Comparison of ENCODE assay signal across 18 cellular contexts in the genomic region with DNA sequence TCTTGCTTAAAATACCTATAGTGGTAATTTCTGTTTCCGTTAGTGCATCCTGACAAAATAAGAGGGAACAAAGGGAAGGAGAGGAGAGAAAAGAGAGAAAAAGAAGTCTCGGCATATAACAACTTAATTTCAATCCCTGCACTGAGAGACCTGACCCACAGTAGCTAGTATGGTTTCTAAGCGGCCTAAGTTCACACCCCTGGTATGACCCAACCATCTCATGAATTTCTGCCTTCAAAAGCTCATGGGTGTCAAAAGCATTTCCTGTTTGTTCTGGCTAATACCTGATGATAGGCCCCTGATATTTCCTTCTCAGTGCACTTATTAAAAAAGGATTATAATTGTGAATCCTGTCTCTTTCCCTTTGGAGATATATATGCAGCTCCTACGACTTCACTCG. TPM values are rescaled to one million over a fixed set of nuclear protein-coding genes. Genes with fewer than 3 reads are reported as not detected.
DNase-seq lines count a peak whose midpoint lies in the region; ATAC-seq and TF ChIP-seq lines count a peak whose summit lies in the region.
"Had no signal": no experiment of that assay in that cellular context is flagged by ENCODE, and none has a peak within 500 bp of the region (broad histone marks: within the 10 kb centered on the region; RNA-seq: fewer than 3 reads in every experiment).

No MANE protein-coding gene starts in this region.

- peak overlapping the region in 2 of 5 donors; percentile 4 to 30 for H3K4me3 Mint-ChIP-seq in immature natural killer cell
- H3K4me3 Mint-ChIP-seq in stimulated activated effector memory CD8-positive, alpha-beta T cell treated with anti-CD3 and anti-CD28 coated beads, Interleukin-12 subunit alpha, Interleukin-12 subunit beta, amount 100 ng/mL, for 72 hours, result peak overlapping the region; percentile 53

- peaks cover 0 to 2% (median 0%) of the 10 kb centered on the region in 3 donors for H3K27me3 Mint-ChIP-seq in immature natural killer cell (ENCODE audit: low read depth in 3 of 3)

- peaks cover 6% of the 10 kb centered on the region; the same call in 1 of the 2 replicates for H3K79me2 ChIP-seq in OCI-LY3 (ENCODE audit: low read length)

- H3K4me3 ChIP-seq in OCI-LY3 (ENCODE audit: low read length) (no peak overlapping the region), suprapubic skin (no peak overlapping the region)

- peak overlapping the region; percentile 93 for H3K27ac ChIP-seq in OCI-LY3 (ENCODE audit: low read length)
- no peak overlapping the region for H3K27ac ChIP-seq in suprapubic skin

- TF ChIP-seq POLR2A in suprapubic skin (IDR thresholded peaks at IDR 0.05), result no peak

- H3K36me3 ChIP-seq in OCI-LY3 (replicated peaks; ENCODE audit: low read depth, low read length) (no peaks in the 10 kb centered on the region), suprapubic skin (no peaks in the 10 kb centered on the region)

- no peaks in the 10 kb centered on the region for H3K36me3 Mint-ChIP-seq in immature natural killer cell
- H3K36me3 Mint-ChIP-seq in stimulated activated effector memory CD8-positive, alpha-beta T cell treated with anti-CD3 and anti-CD28 coated beads, Interleukin-12 subunit alpha, Interleukin-12 subunit beta, amount 100 ng/mL, for 72 hours, result peaks cover 5% of the 10 kb centered on the region

- TF ChIP-seq CTCF in OCI-LY3 (IDR thresholded peaks at IDR 0.05; ENCODE audit: low read depth, low read length), result no peak
- TF ChIP-seq CTCF in suprapubic skin (IDR thresholded peaks at IDR 0.05), result no peak

- H4K20me1 ChIP-seq in OCI-LY3 (ENCODE audit: insufficient read depth, low read length), result no peaks in the 10 kb centered on the region

- no peaks in the 10 kb centered on the region for H3K27me3 ChIP-seq in OCI-LY3 (ENCODE audit: low read depth, low read length)
- no peaks in the 10 kb centered on the region for H3K27me3 ChIP-seq in suprapubic skin

- TF ChIP-seq EP300 in suprapubic skin (IDR thresholded peaks at IDR 0.05), result no peak

- H3K27ac Mint-ChIP-seq in immature natural killer cell, result peak overlapping the region in 4 of 6 donors; percentile 37 to 79 (median 66)
- H3K27ac Mint-ChIP-seq in stimulated activated effector memory CD8-positive, alpha-beta T cell treated with anti-CD3 and anti-CD28 coated beads, Interleukin-12 subunit alpha, Interleukin-12 subunit beta, amount 100 ng/mL, for 72 hours, result peak overlapping the region; percentile 80

- H3K4me1 ChIP-seq in OCI-LY3 (ENCODE audit: low read length) (peaks cover 91% of the 10 kb centered on the region), suprapubic skin (peaks cover 27% of the 10 kb centered on the region)

- ATAC-seq in stimulated activated effector memory CD8-positive, alpha-beta T cell treated with anti-CD3 and anti-CD28 coated beads, Interleukin-12 subunit alpha, Interleukin-12 subunit beta, amount 100 ng/mL, for 72 hours, result no peak
- ATAC-seq in HG03039 (IDR thresholded peaks at IDR 0.05; ENCODE audit: unreplicated experiment), result no peak

- no peak overlapping the region for H3K9ac ChIP-seq in OCI-LY3 (ENCODE audit: low read length)

- no peak overlapping the region for H2AFZ ChIP-seq in OCI-LY3 (ENCODE audit: low read depth, low read length)

- peak; percentile 32 for DNase-seq in NK-92 treated with Interleukin-12 subunit alpha and Interleukin-12 subunit beta, amount 100 ng/mL, for 24 hours (lab: John Stamatoyannopoulos, UW)
- DNase-seq in NK-92 (lab: John Stamatoyannopoulos, UW; ENCODE audit: unreplicated experiment) (no peak), immature natural killer cell (peak in 1 of 3 donors; percentile 26), suprapubic skin (ENCODE audit: low spot score in 2 of 2) (no peak), NCI-H2081 treated with DMSO at 0.1 percent for 48 hours (lab: John Stamatoyannopoulos, UW) (no peak)
- no peak for DNase-seq in stimulated activated effector memory CD8-positive, alpha-beta T cell treated with anti-CD3 and anti-CD28 coated beads, Interleukin-12 subunit alpha, Interleukin-12 subunit beta, amount 100 ng/mL, for 72 hours (ENCODE audit: low spot score in 2 of 2)
- DNase-seq: 8988T, C1 segment of cervical spinal cord, DMS53, KG1, NCI-H1092 treated with DMSO at 0.1 percent for 48 hours, NCI-H187 treated with DMSO at 0.1 percent for 48 hours, NCI-H2171, NCI-H774 had no signal

- no peak overlapping the region for H3K4me2 ChIP-seq in OCI-LY3 (ENCODE audit: low read length)

- 96% methylated on average over 5 of the region's 5 CpGs for WGBS in suprapubic skin

- H3K9me3 ChIP-seq in OCI-LY3 (ENCODE audit: insufficient read depth, low read length) (no peaks in the 10 kb centered on the region), suprapubic skin (no peaks in the 10 kb centered on the region)

- no peaks in the 10 kb centered on the region for H3K9me3 Mint-ChIP-seq in immature natural killer cell
- H3K9me3 Mint-ChIP-seq in stimulated activated effector memory CD8-positive, alpha-beta T cell treated with anti-CD3 and anti-CD28 coated beads, Interleukin-12 subunit alpha, Interleukin-12 subunit beta, amount 100 ng/mL, for 72 hours, result no peaks in the 10 kb centered on the region

- H3K4me1 Mint-ChIP-seq in immature natural killer cell, result peaks cover 42 to 61% of the 10 kb centered on the region in 2 donors
- H3K4me1 Mint-ChIP-seq in stimulated activated effector memory CD8-positive, alpha-beta T cell treated with anti-CD3 and anti-CD28 coated beads, Interleukin-12 subunit alpha, Interleukin-12 subunit beta, amount 100 ng/mL, for 72 hours, result peaks cover 69% of the 10 kb centered on the region

RNA-seq across cellular contexts. Expression of gene RGS1, which starts 32.1 kb away (rescaled TPM):
- 10 to 100 TPM; 35.5 to 51.9 (median 35.7) TPM for polyA plus RNA-seq in immature natural killer cell
- 10 to 100 TPM in 2 of 4 donors, 1 to 10 TPM in 2; 5.3 to 20.8 (median 13.8) TPM for total RNA-seq in suprapubic skin
- total RNA-seq: MCF 10A, NCI-H460 had no signal
